In the genomic region with DNA sequence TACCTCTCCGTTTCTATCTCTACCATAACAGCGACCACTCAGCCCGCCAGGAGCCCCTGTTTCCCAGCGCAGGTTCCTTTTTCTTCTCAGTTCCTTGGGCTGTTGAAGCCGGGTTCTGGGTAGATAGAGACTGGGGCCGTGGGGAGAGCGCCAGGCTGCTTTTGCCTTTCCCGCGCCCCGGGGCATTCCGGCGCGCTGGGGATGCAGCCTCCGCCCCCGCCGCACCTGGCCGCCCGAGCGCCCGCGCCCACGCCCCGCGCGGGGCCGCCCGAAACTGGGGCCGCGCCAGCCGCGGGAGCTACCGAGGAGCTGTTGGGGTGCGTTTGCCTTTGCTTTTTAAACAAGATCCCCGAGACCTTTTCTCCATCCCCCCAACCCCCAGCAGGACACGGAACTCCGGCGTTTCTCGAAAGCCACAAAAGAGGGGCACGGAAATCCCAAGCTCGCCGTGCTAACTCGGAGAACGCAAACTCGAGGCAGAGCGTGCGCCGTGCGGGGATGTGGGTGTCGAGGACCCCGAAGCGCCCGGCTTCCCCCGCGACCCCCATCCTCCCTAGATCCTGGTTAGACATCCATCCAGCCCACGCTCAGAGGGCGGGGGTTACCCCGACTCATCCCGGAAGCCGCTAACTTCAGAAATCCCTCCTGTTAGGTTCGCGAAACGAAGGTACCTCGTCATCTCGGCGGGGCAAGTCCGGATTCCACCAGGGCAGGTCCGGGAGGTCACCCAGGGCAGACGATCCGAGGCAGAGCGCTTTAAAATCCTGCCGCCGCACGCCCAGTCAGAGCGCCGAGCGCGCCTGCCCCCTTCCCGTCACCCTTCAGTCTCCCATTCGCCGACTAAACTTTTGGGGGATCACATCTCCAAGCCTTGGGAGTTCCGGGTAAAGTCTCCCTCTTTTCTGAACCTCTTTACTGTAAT, we compare ENCODE assay signal across 8 cellular contexts. TPM values are rescaled to one million over a fixed set of nuclear protein-coding genes. Genes with fewer than 3 reads are reported as not detected.
DNase-seq lines count a peak whose midpoint lies in the region; ATAC-seq, FAIRE-seq and TF ChIP-seq lines count a peak whose summit lies in the region.

No MANE protein-coding gene starts in this region.

- H3K9me3 Mint-ChIP-seq in IgD-negative memory B cell: no peaks in the 10 kb centered on the region

- H3K36me3 ChIP-seq in ES-I3 (ENCODE audit: insufficient read depth, low read length) (no peaks in the 10 kb centered on the region), ascending aorta (no peaks in the 10 kb centered on the region), kidney (ENCODE audit: control insufficient read depth in 1 of 2, insufficient read depth in 2 of 2, low read length in 2 of 2) (no peaks in the 10 kb centered on the region)

- no peaks in the 10 kb centered on the region for H3K27me3 ChIP-seq in ascending aorta

- intact Hi-C loops in ascending aorta (cut with DNase I): loop anchor here (2.0 to 5.0 kb wide), 2 partner anchors 141 to 336 kb away; a partner anchor contains a TSS
- intact Hi-C loops in kidney (cut with DNase I): no loop called here

- no peak overlapping the region for H3K27ac ChIP-seq in ascending aorta
- no peak overlapping the region for H3K27ac ChIP-seq in kidney (ENCODE audit: low read depth in 2 of 2, low read length in 2 of 2)

- H3K4me3 ChIP-seq in ascending aorta (peak overlapping the region; percentile 53 to 96), kidney (ENCODE audit: low read length in 2 of 2) (peak overlapping the region; percentile 62 to 78)

- H3K27me3 Mint-ChIP-seq in IgD-negative memory B cell: peaks cover 56% of the 10 kb centered on the region

- H3K9ac ChIP-seq in ES-I3 (ENCODE audit: low read depth, low read length) (peak overlapping the region; percentile 84), kidney (ENCODE audit: low read length in 2 of 2) (no peak overlapping the region)

- H3K36me3 Mint-ChIP-seq in IgD-negative memory B cell: no peaks in the 10 kb centered on the region

- peak; percentile 29 for ATAC-seq in stimulated activated naive CD8-positive, alpha-beta T cell treated with anti-CD3 and anti-CD28 coated beads, Interleukin-15, Interleukin-2, amounts not matched to agents 100 U/mL and 50 U/mL, for 24 hours

- H3K4me1 Mint-ChIP-seq in IgD-negative memory B cell: peaks cover 6 to 14% (median 7%) of the 10 kb centered on the region in 3 donors

- FAIRE-seq in kidney (lab: Jason Lieb, UNC): no peak

- DNase-seq in ascending aorta (ENCODE audit: low spot score in 2 of 2): no peak
- DNase-seq in kidney: peak; percentile 69
- DNase-seq in stimulated activated naive CD8-positive, alpha-beta T cell treated with anti-CD3 and anti-CD28 coated beads, Interleukin-15, Interleukin-2, amounts not matched to agents 100 U/mL and 50 U/mL, for 24 hours: peak; percentile 30
- no peak for DNase-seq in SHP77 treated with DMSO at 0.1 percent for 48 hours (lab: John Stamatoyannopoulos, UW)
- DNase-seq in NCI-H1436 (lab: John Stamatoyannopoulos, UW): no peak
- no peak for DNase-seq in inferior parietal cortex (ENCODE audit: extremely low spot score)

- TF ChIP-seq CTCF in ascending aorta (IDR thresholded peaks at IDR 0.05) (no peak), kidney (IDR thresholded peaks at IDR 0.05; ENCODE audit: borderline replicate concordance, extremely low read depth, insufficient read depth) (no peak)

- peak overlapping the region; percentile 88 to 93 (median 91) for H3K4me3 Mint-ChIP-seq in IgD-negative memory B cell

- no peaks in the 10 kb centered on the region for H3K9me3 ChIP-seq in ES-I3 (ENCODE audit: control insufficient read depth, insufficient read depth, low read length)
- H3K9me3 ChIP-seq in ascending aorta: no peaks in the 10 kb centered on the region
- H3K9me3 ChIP-seq in kidney (ENCODE audit: control insufficient read depth in 1 of 2, low read length in 2 of 2): no peaks in the 10 kb centered on the region

- no peaks in the 10 kb centered on the region; the same call in 1 of the 2 replicates for H3K4me1 ChIP-seq in ES-I3 (ENCODE audit: insufficient read depth, low read length)
- H3K4me1 ChIP-seq in ascending aorta: peaks cover 15 to 18% of the 10 kb centered on the region in 2 donors
- peaks cover 5 to 9% of the 10 kb centered on the region in 2 donors for H3K4me1 ChIP-seq in kidney (ENCODE audit: control insufficient read depth in 1 of 2, insufficient read depth in 1 of 2, low read depth in 1 of 2, low read length in 2 of 2)

- H3K27ac Mint-ChIP-seq in IgD-negative memory B cell: peak overlapping the region in 1 of 3 donors; percentile 6

RNA-seq across cellular contexts. Expression of a gene that starts 1.0 kb away (rescaled TPM):
- polyA plus RNA-seq in IgD-negative memory B cell (not detected), kidney (ENCODE audit: insufficient read depth, low read depth, low replicate concordance) (not detected)
- total RNA-seq in ascending aorta (not detected), kidney (3.2 TPM)

Comparison
In these comparisons a context has a peak if more than half of its experiments do, and no peak if none do; other contexts are left out.
1. DNase-seq: peak in kidney (single experiment) and stimulated activated naive CD8-positive, alpha-beta T cell treated with anti-CD3 and anti-CD28 coated beads, Interleukin-15, Interleukin-2, amounts not matched to agents 100 U/mL and 50 U/mL, for 24 hours (single experiment); none in ascending aorta (0 of 2), SHP77 treated with DMSO at 0.1 percent for 48 hours (single experiment), NCI-H1436 (single experiment) and inferior parietal cortex (single experiment).